29 cellular contexts compared by ENCODE assay signal in genomic region chr19:30620354-30620753, GRCh38.
"Had no signal": no experiment of that assay in that cellular context is flagged by ENCODE, and none has a peak within 500 bp of the region (broad histone marks: within the 10 kb centered on the region; RNA-seq: fewer than 3 reads in every experiment).

No MANE protein-coding gene starts in this region.

- H3K27ac Mint-ChIP-seq: stimulated activated effector memory CD8-positive, alpha-beta T cell treated with anti-CD3 and anti-CD28 coated beads, Interleukin-12 subunit alpha, Interleukin-12 subunit beta, amount 100 ng/mL, for 72 hours; stimulated activated memory B cell treated with anti-CD40 and anti-IgM and Interleukin-4, amounts not matched to agents 10 μg/mL and 1 μg/mL and 100 μg/mL, for 72 hours; stimulated activated naive B cell treated with anti-CD40 and anti-IgM and Interleukin-4, amounts not matched to agents 10 μg/mL and 1 μg/mL and 100 μg/mL, for 72 hours; stimulated activated naive CD8-positive, alpha-beta T cell treated with anti-CD3 and anti-CD28 coated beads, Interleukin-15, Interleukin-2, amounts not matched to agents 100 ng/mL and 50 ng/mL, for 24 hours; type B pancreatic cell had no signal

- H3K36me3 ChIP-seq: stomach, suprapubic skin, thoracic aorta, thyroid gland, tibial artery, tibial nerve, transverse colon, upper lobe of left lung, upper lobe of right lung, uterus, vagina had no signal

- H3K4me1 Mint-ChIP-seq: stimulated activated effector memory CD8-positive, alpha-beta T cell treated with anti-CD3 and anti-CD28 coated beads, Interleukin-12 subunit alpha, Interleukin-12 subunit beta, amount 100 ng/mL, for 72 hours; stimulated activated memory B cell treated with anti-CD40 and anti-IgM and Interleukin-4, amounts not matched to agents 10 μg/mL and 1 μg/mL and 100 μg/mL, for 72 hours; stimulated activated naive B cell treated with anti-CD40 and anti-IgM and Interleukin-4, amounts not matched to agents 10 μg/mL and 1 μg/mL and 100 μg/mL, for 72 hours; stimulated activated naive CD8-positive, alpha-beta T cell treated with anti-CD3 and anti-CD28 coated beads, Interleukin-15, amount 100 ng/mL, for 72 hours had no signal

- H3K4me3 ChIP-seq: stomach, suprapubic skin, testis, thoracic aorta, thyroid gland, tibial artery, tibial nerve, transverse colon, upper lobe of left lung, upper lobe of right lung, uterus, vagina had no signal

- ATAC-seq: stimulated activated effector memory CD8-positive, alpha-beta T cell treated with anti-CD3 and anti-CD28 coated beads, Interleukin-12 subunit alpha, Interleukin-12 subunit beta, amount 100 ng/mL, for 72 hours; stimulated activated memory B cell treated with anti-CD40 and anti-IgM and Interleukin-4, amounts not matched to agents 10 μg/mL and 1 μg/mL and 100 μg/mL, for 72 hours; stimulated activated naive B cell treated with anti-CD40 and anti-IgM and Interleukin-4, amounts not matched to agents 10 μg/mL and 1 μg/mL and 100 μg/mL, for 72 hours; stimulated activated naive CD8-positive, alpha-beta T cell treated with anti-CD3 and anti-CD28 coated beads, Interleukin-15, amount 100 ng/mL, for 72 hours; stimulated activated naive CD8-positive, alpha-beta T cell treated with anti-CD3 and anti-CD28 coated beads, Interleukin-15, Interleukin-2, amounts not matched to agents 100 U/mL and 50 U/mL, for 24 hours; upper lobe of right lung had no signal

- H3K4me1 ChIP-seq: stomach, suprapubic skin, testis, thyroid gland, tibial artery, transverse colon, upper lobe of left lung, upper lobe of right lung, uterus, vagina had no signal

- H3K27ac ChIP-seq: stomach, suprapubic skin, testis, thoracic aorta, thyroid gland, tibial artery, tibial nerve, transverse colon, upper lobe of left lung, upper lobe of right lung, uterus, vagina had no signal

- H3K9me3 ChIP-seq: testis, thoracic aorta, thyroid gland, upper lobe of right lung, uterus, vagina had no signal

- DNase-seq: stimulated activated CD4-positive, alpha-beta T cell treated with anti-CD3 and anti-CD28 coated beads, Interleukin-2, amount 100 ng/mL, for 48 hours; stimulated activated CD4-positive, alpha-beta T cell treated with anti-CD3 and anti-CD28 coated beads, Interleukin-4, amount 100 ng/mL, for 1 hour; stimulated activated CD4-positive, alpha-beta T cell treated with anti-CD3 and anti-CD28 coated beads, Interleukin-4, amount 100 ng/mL, for 24 hours; stimulated activated CD4-positive, alpha-beta T cell treated with anti-CD3 and anti-CD28 coated beads, Interleukin-4, amount 100 ng/mL, for 4 hours; stimulated activated CD8-positive, alpha-beta memory T cell treated with anti-CD3 and anti-CD28 coated beads, Interleukin-4, amount 100 ng/mL, for 48 hours; stimulated activated naive B cell treated with anti-CD40 and anti-IgM and Interleukin-4, amounts not matched to agents 10 μg/mL and 1 μg/mL and 100 μg/mL, for 72 hours; stimulated activated naive CD4-positive, alpha-beta T cell; stimulated activated naive CD4-positive, alpha-beta T cell treated with Interleukin-2 at 50 U/mL for 16 hours; stimulated activated naive CD8-positive, alpha-beta T cell treated with anti-CD3 and anti-CD28 coated beads, Interleukin-15, amount 100 ng/mL, for 72 hours; stimulated activated naive CD8-positive, alpha-beta T cell treated with anti-CD3 and anti-CD28 coated beads, Interleukin-15, Interleukin-2, amounts not matched to agents 100 U/mL and 50 U/mL, for 24 hours; stomach; substantia nigra; testis; thyroid gland; tibial artery; transverse colon; trophoblast cell; upper lobe of left lung; upper lobe of right lung; uterus had no signal

- H3K27me3 Mint-ChIP-seq: stimulated activated memory B cell treated with anti-CD40 and anti-IgM and Interleukin-4, amounts not matched to agents 10 μg/mL and 1 μg/mL and 100 μg/mL, for 72 hours had no signal

- FAIRE-seq: urothelium cell line had no signal

- H3K36me3 Mint-ChIP-seq: stimulated activated effector memory CD8-positive, alpha-beta T cell treated with anti-CD3 and anti-CD28 coated beads, Interleukin-12 subunit alpha, Interleukin-12 subunit beta, amount 100 ng/mL, for 72 hours; stimulated activated memory B cell treated with anti-CD40 and anti-IgM and Interleukin-4, amounts not matched to agents 10 μg/mL and 1 μg/mL and 100 μg/mL, for 72 hours; stimulated activated naive B cell treated with anti-CD40 and anti-IgM and Interleukin-4, amounts not matched to agents 10 μg/mL and 1 μg/mL and 100 μg/mL, for 72 hours; type B pancreatic cell had no signal

- H3K4me3 Mint-ChIP-seq: stimulated activated effector memory CD8-positive, alpha-beta T cell treated with anti-CD3 and anti-CD28 coated beads, Interleukin-12 subunit alpha, Interleukin-12 subunit beta, amount 100 ng/mL, for 72 hours; stimulated activated memory B cell treated with anti-CD40 and anti-IgM and Interleukin-4, amounts not matched to agents 10 μg/mL and 1 μg/mL and 100 μg/mL, for 72 hours; stimulated activated naive B cell treated with anti-CD40 and anti-IgM and Interleukin-4, amounts not matched to agents 10 μg/mL and 1 μg/mL and 100 μg/mL, for 72 hours; stimulated activated naive CD8-positive, alpha-beta T cell treated with anti-CD3 and anti-CD28 coated beads, Interleukin-15, amount 100 ng/mL, for 72 hours; stimulated activated naive CD8-positive, alpha-beta T cell treated with anti-CD3 and anti-CD28 coated beads, Interleukin-15, Interleukin-2, amounts not matched to agents 100 ng/mL and 50 ng/mL, for 24 hours; type B pancreatic cell had no signal

- H3K27me3 ChIP-seq: stomach, testis, thyroid gland, tibial artery, tibial nerve, transverse colon, upper lobe of left lung, uterus, vagina had no signal
